ENCODE assay signal across 3 cellular contexts in the genomic region with DNA sequence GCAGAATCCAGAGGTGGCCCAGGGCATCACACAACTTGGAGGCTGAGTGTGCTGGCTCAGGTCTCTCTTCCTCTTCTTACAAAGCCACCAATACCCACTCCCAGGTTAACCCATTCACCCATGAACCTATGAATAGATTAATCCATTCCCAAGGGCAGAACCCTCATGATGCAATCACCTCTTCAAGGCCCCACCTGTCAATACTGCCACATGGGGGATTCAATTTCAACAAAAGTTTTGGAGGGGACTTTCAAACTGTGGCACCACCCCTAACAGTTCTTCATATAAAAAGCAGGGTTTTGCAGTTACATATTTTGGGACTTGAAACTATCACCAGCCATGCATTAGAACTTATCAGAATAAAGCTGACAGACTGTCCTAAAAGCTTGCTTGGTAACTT.
"Had no signal": no experiment of that assay in that cellular context is flagged by ENCODE, and none has a peak within 500 bp of the region (broad histone marks: within the 10 kb centered on the region; RNA-seq: fewer than 3 reads in every experiment).

No MANE protein-coding gene starts in this region.

- ATAC-seq: GM12878 had no signal

- H3K4me3 ChIP-seq: GM12878 had no signal

- DNase-seq: GDM1, GF-D8 had no signal
